ENCODE assay signal across 12 cellular contexts in genomic region chr2:109448946-109449788, GRCh38.
A peak's percentile ranks its signal among the peaks of the same experiment; 100 is the strongest.
DNase-seq lines count a peak whose midpoint lies in the region; ATAC-seq and TF ChIP-seq lines count a peak whose summit lies in the region.
"Had no signal": no experiment of that assay in that cellular context is flagged by ENCODE, and none has a peak within 500 bp of the region (broad histone marks: within the 10 kb centered on the region; RNA-seq: fewer than 3 reads in every experiment).

No MANE protein-coding gene starts in this region.

- no peaks in the 10 kb centered on the region for H3K27me3 ChIP-seq in Karpas-422 (ENCODE audit: low read length)
- H3K27me3 ChIP-seq in SK-N-SH (ENCODE audit: insufficient read depth), result no peaks in the 10 kb centered on the region
- no peaks in the 10 kb centered on the region for H3K27me3 ChIP-seq in thoracic aorta (replicated peaks; ENCODE audit: insufficient read depth)
- no peaks in the 10 kb centered on the region for H3K27me3 ChIP-seq in neural progenitor cell

- POLR2A ChIA-PET in SK-N-SH (lab: Yijun Ruan, JAX) (no interaction called here), GM10248 (lab: Yijun Ruan, JAX) (no interaction called here)

- H3K4me1 ChIP-seq in Karpas-422 (ENCODE audit: low read length) (no peaks in the 10 kb centered on the region), SK-N-SH (ENCODE audit: control insufficient read depth in 1 of 2, insufficient read depth in 2 of 2, low read depth in 1 of 2, low read length in 1 of 2) (peaks cover 13 to 50% of the 10 kb centered on the region in 2 experiments; a peak in 3 of 4 replicates), thoracic aorta (ENCODE audit: control insufficient read depth in 1 of 2, low read depth in 2 of 2) (peaks cover 37 to 75% of the 10 kb centered on the region in 2 donors), neural progenitor cell (no peaks in the 10 kb centered on the region)

- no peak overlapping the region for H3K4me3 Mint-ChIP-seq in HFFc6
- H3K4me3 Mint-ChIP-seq in neural progenitor cell, result no peak overlapping the region
- H3K4me3 Mint-ChIP-seq: dendritic cell treated with granulocyte-macrophage colony-stimulating factor and Interleukin-4, amounts not matched to agents 40 ng/mL and 50 ng/mL, for 4 days; memory B cell had no signal

- H3K4me3 ChIP-seq in Karpas-422 (ENCODE audit: low read length) (no peak overlapping the region), SK-N-SH (ENCODE audit: low read depth in 2 of 2, low read length in 1 of 2) (no peak overlapping the region), thoracic aorta (no peak overlapping the region), neural progenitor cell (no peak overlapping the region)

- peaks cover 6% of the 10 kb centered on the region; the same call in 1 of the 2 replicates for H3K27me3 Mint-ChIP-seq in HFFc6 (ENCODE audit: insufficient read depth)
- peaks cover 8% of the 10 kb centered on the region for H3K27me3 Mint-ChIP-seq in neural progenitor cell (ENCODE audit: insufficient read depth, low read depth)
- H3K27me3 Mint-ChIP-seq: dendritic cell treated with granulocyte-macrophage colony-stimulating factor and Interleukin-4, amounts not matched to agents 40 ng/mL and 50 ng/mL, for 4 days had no signal

- H3K36me3 Mint-ChIP-seq in HFFc6 (ENCODE audit: low read depth), result peaks cover 18% of the 10 kb centered on the region
- peaks cover 19% of the 10 kb centered on the region for H3K36me3 Mint-ChIP-seq in neural progenitor cell

- H3K9me3 ChIP-seq in Karpas-422 (ENCODE audit: low read length), result peaks cover 4% of the 10 kb centered on the region; the same call in 1 of the 2 replicates
- H3K9me3 ChIP-seq in SK-N-SH, result peaks cover 9% of the 10 kb centered on the region; the same call in 1 of the 2 replicates
- H3K9me3 ChIP-seq in thoracic aorta, result no peaks in the 10 kb centered on the region
- peaks cover 10% of the 10 kb centered on the region for H3K9me3 ChIP-seq in neural progenitor cell (ENCODE audit: low read depth)

- H3K27ac Mint-ChIP-seq in HFFc6 (no peak overlapping the region), neural progenitor cell (no peak overlapping the region)
- H3K27ac Mint-ChIP-seq: dendritic cell treated with granulocyte-macrophage colony-stimulating factor and Interleukin-4, amounts not matched to agents 40 ng/mL and 50 ng/mL, for 4 days; memory B cell had no signal

- intact Hi-C loops in left cardiac atrium (cut with DNase I), result no loop called here

- H3K9me2 ChIP-seq in Karpas-422 (replicated peaks; ENCODE audit: insufficient read depth, low read length), result no peaks in the 10 kb centered on the region
- H3K9me2 ChIP-seq in SK-N-SH, result no peaks in the 10 kb centered on the region

- CTCF ChIA-PET in SK-N-SH (lab: Yijun Ruan, JAX) (interaction anchor here (1.0 to 5.7 kb wide), 5 partner anchors 18 to 157 kb away, joined by 3 to 34 read pairs (median 3); no protein-coding TSS in a partner anchor), GM10248 (lab: Yijun Ruan, JAX) (no interaction called here)

- DNase-seq in Karpas-422 (peak; percentile 66), SK-N-SH (peak; percentile 55), left cardiac atrium (peak; percentile 56), thoracic aorta (ENCODE audit: low spot score) (no peak), HFFc6 (no peak), neural progenitor cell (ENCODE audit: low spot score) (no peak), GM10248 (ENCODE audit: extremely low spot score) (no peak)
- DNase-seq: NCI-H2227 treated with DMSO at 0.1 percent for 48 hours had no signal

- H3F3A ChIP-seq in SK-N-SH (replicated peaks; ENCODE audit: insufficient read depth) (peaks cover 13% of the 10 kb centered on the region), neural progenitor cell (ENCODE audit: low read depth) (no peaks in the 10 kb centered on the region)

- H3K9me3 Mint-ChIP-seq in HFFc6 (peaks cover 16% of the 10 kb centered on the region), neural progenitor cell (peaks cover 17% of the 10 kb centered on the region)

- H3K27ac ChIP-seq in Karpas-422 (ENCODE audit: low read length), result no peak overlapping the region
- H3K27ac ChIP-seq in SK-N-SH (ENCODE audit: low read depth in 2 of 2, low read length in 1 of 2), result no peak overlapping the region; a peak in 1 of 4 replicates
- H3K27ac ChIP-seq in thoracic aorta, result peak overlapping the region; percentile 84 to 89
- no peak overlapping the region for H3K27ac ChIP-seq in neural progenitor cell

- 87% methylated on average over 18 of the region's 20 CpGs for WGBS in SK-N-SH (ENCODE audit: low lambda C conversion rate)

- TF ChIP-seq EP300 in SK-N-SH (IDR thresholded peaks at IDR 0.05; ENCODE audit: borderline replicate concordance in 1 of 2, low read depth in 1 of 2, low read length in 1 of 2), result no peak

- H3K9ac ChIP-seq in Karpas-422 (ENCODE audit: low read length), result no peak overlapping the region
- H3K9ac ChIP-seq in SK-N-SH, result no peak overlapping the region
- no peak overlapping the region for H3K9ac ChIP-seq in neural progenitor cell

- peak; percentile 71 to 93 for ATAC-seq in left cardiac atrium
- ATAC-seq in thoracic aorta (ENCODE audit: insufficient number of reproducible peaks, low FRiP score, low read depth), result no peak
- ATAC-seq in GM21717 (IDR thresholded peaks at IDR 0.05; ENCODE audit: unreplicated experiment), result no peak
- ATAC-seq: activated CD4-positive, CD25-positive, alpha-beta regulatory T cell treated with anti-CD3 and anti-CD28 coated beads, Interleukin-2, amount 50 U/mL, for 24 hours had no signal

- H3K4me1 Mint-ChIP-seq in HFFc6 (ENCODE audit: low read depth) (peaks cover 35% of the 10 kb centered on the region), neural progenitor cell (peaks cover 38% of the 10 kb centered on the region)
- H3K4me1 Mint-ChIP-seq: memory B cell had no signal

- H3K36me3 ChIP-seq in Karpas-422 (ENCODE audit: insufficient read depth, low read length) (no peaks in the 10 kb centered on the region), SK-N-SH (replicated peaks in 1 of 2; ENCODE audit: control insufficient read depth in 1 of 2, insufficient read depth in 2 of 2, low read length in 1 of 2) (peaks cover 0 to 11% of the 10 kb centered on the region in 2 experiments), thoracic aorta (peaks cover 2% of the 10 kb centered on the region), neural progenitor cell (no peaks in the 10 kb centered on the region)

- no peak overlapping the region for H3K4me2 ChIP-seq in Karpas-422 (ENCODE audit: low read depth, low read length, poor library complexity, severe bottlenecking)
- no peak overlapping the region for H3K4me2 ChIP-seq in SK-N-SH
- no peak overlapping the region for H3K4me2 ChIP-seq in neural progenitor cell

- no peak overlapping the region for H2AFZ ChIP-seq in Karpas-422 (ENCODE audit: low read length)
- no peak overlapping the region for H2AFZ ChIP-seq in SK-N-SH (ENCODE audit: low read depth)
- no peak overlapping the region for H2AFZ ChIP-seq in neural progenitor cell (replicated peaks)

- no peak for TF ChIP-seq CTCF in SK-N-SH (IDR thresholded peaks at IDR 0.05)
- TF ChIP-seq CTCF in thoracic aorta (IDR thresholded peaks at IDR 0.05), result no peak
- TF ChIP-seq CTCF in HFFc6 (IDR thresholded peaks at IDR 0.05), result no peak
- TF ChIP-seq CTCF in neural progenitor cell (IDR thresholded peaks at IDR 0.05), result no peak
- TF ChIP-seq CTCF in GM10248 (IDR thresholded peaks at IDR 0.05; ENCODE audit: control extremely low read depth, extremely low read depth, low read depth, missing control alignments), result no peak

- TF ChIP-seq RAD21 in SK-N-SH (IDR thresholded peaks at IDR 0.05; ENCODE audit: low read length), result peak; percentile 56

- no peaks in the 10 kb centered on the region for H3K79me2 ChIP-seq in Karpas-422 (ENCODE audit: low read length)
- H3K79me2 ChIP-seq in SK-N-SH (ENCODE audit: insufficient read depth), result no peaks in the 10 kb centered on the region
- H3K79me2 ChIP-seq in neural progenitor cell (ENCODE audit: low read depth), result no peaks in the 10 kb centered on the region

- no peaks in the 10 kb centered on the region for H4K20me1 ChIP-seq in Karpas-422 (ENCODE audit: insufficient read depth, low read depth, low read length)
- no peaks in the 10 kb centered on the region for H4K20me1 ChIP-seq in SK-N-SH (ENCODE audit: insufficient read depth)
- H4K20me1 ChIP-seq in neural progenitor cell (ENCODE audit: low read depth), result no peaks in the 10 kb centered on the region

TF ChIP-seq in SK-N-SH, 30 proteins besides CTCF, POLR2A, EP300 and RAD21:
- no peak for TF ChIP-seq POLR2AphosphoS5 (IDR thresholded peaks at IDR 0.05; ENCODE audit: low read depth, low read length)
- TF ChIP-seq SMC3 (IDR thresholded peaks at IDR 0.05; ENCODE audit: low read depth, low read length), result peak; percentile 24; the same call in 1 of the 2 replicates
- TF ChIP-seq CHD2 (IDR thresholded peaks at IDR 0.05; ENCODE audit: low read length, partially characterized antibody), result no peak
- TF ChIP-seq NFIC (IDR thresholded peaks at IDR 0.05; ENCODE audit: borderline replicate concordance), result no peak
- TF ChIP-seq REST (IDR thresholded peaks at IDR 0.05; ENCODE audit: low read depth, low read length), result no peak

Comparison
In these comparisons a context has a peak if more than half of its experiments do, and no peak if none do; other contexts are left out.
1. DNase-seq: peak in Karpas-422 (single experiment), SK-N-SH (single experiment) and left cardiac atrium (single experiment); none in thoracic aorta (single experiment), HFFc6 (single experiment), neural progenitor cell (single experiment) and GM10248 (single experiment).
2. H3K27ac ChIP-seq: peak in thoracic aorta (2 of 2); none in Karpas-422 (single experiment), SK-N-SH (0 of 2) and neural progenitor cell (single experiment).
3. ATAC-seq: peak in left cardiac atrium (2 of 2); none in thoracic aorta (single experiment) and GM21717 (single experiment).